10 cellular contexts compared by ENCODE assay signal in genomic region chr9:134293576-134294227, GRCh38. TPM values are rescaled to one million over a fixed set of nuclear protein-coding genes. Genes with fewer than 3 reads are reported as not detected.
DNase-seq lines count a peak whose midpoint lies in the region; ATAC-seq, FAIRE-seq and TF ChIP-seq lines count a peak whose summit lies in the region.
"Had no signal": no experiment of that assay in that cellular context is flagged by ENCODE, and none has a peak within 500 bp of the region (broad histone marks: within the 10 kb centered on the region; RNA-seq: fewer than 3 reads in every experiment).

No MANE protein-coding gene starts in this region.

- H3K4me3 ChIP-seq in BLaER1: peak overlapping the region; percentile 45
- H3K4me3 ChIP-seq in Peyer's patch: peak overlapping the region in 3 of 4 donors; percentile 3 to 23 (median 12)

- H3K27ac ChIP-seq in BLaER1 (peak overlapping the region; percentile 94), Peyer's patch (peak overlapping the region in 3 of 4 donors; percentile 19 to 41 (median 25))

- H3K4me1 ChIP-seq in BLaER1: peaks cover 81% of the 10 kb centered on the region
- peaks cover 0 to 14% (median 2%) of the 10 kb centered on the region in 4 donors for H3K4me1 ChIP-seq in Peyer's patch

- FAIRE-seq in frontal cortex (lab: Jason Lieb, UNC): no peak
- FAIRE-seq: colon had no signal

- peak overlapping the region; percentile 74 for H3K9ac ChIP-seq in BLaER1

- no peak for TF ChIP-seq POLR2A in Peyer's patch (IDR thresholded peaks at IDR 0.05)

- H3K36me3 ChIP-seq in BLaER1 (no peaks in the 10 kb centered on the region), Peyer's patch (no peaks in the 10 kb centered on the region)

- H3K27me3 ChIP-seq in BLaER1 (no peaks in the 10 kb centered on the region), Peyer's patch (no peaks in the 10 kb centered on the region)

- intact Hi-C loops in posterior cingulate gyrus (cut with DNase I): no loop called here

- peak overlapping the region; percentile 94 for H3K4me2 ChIP-seq in BLaER1

- ATAC-seq in GM19395 (IDR thresholded peaks at IDR 0.05; ENCODE audit: unreplicated experiment) (no peak), GM19328 (IDR thresholded peaks at IDR 0.05; ENCODE audit: unreplicated experiment) (no peak)

- DNase-seq in Peyer's patch (no peak), frontal cortex (ENCODE audit: low spot score in 2 of 2) (peak; percentile 69 to 77), posterior cingulate gyrus (peak in 8 of 10 donors; percentile 32 to 91 (median 45)), NCI-H2107 treated with DMSO at 0.1 percent for 48 hours (lab: John Stamatoyannopoulos, UW; ENCODE audit: unreplicated experiment) (no peak)
- DNase-seq in activated T-cell treated with anti-CD3 and anti-CD28 coated beads, Interleukin-2, amount 50 U/mL, for 48 hours: no peak
- DNase-seq: activated CD4-positive, alpha-beta memory T cell treated with anti-CD3 and anti-CD28 coated beads for 36 hours had no signal

- H3K9me3 ChIP-seq in BLaER1 (no peaks in the 10 kb centered on the region), Peyer's patch (no peaks in the 10 kb centered on the region)

- no peaks in the 10 kb centered on the region for H4K20me1 ChIP-seq in BLaER1

- TF ChIP-seq CTCF in Peyer's patch (IDR thresholded peaks at IDR 0.05): no peak

RNA-seq across cellular contexts. Expression of gene RXRA, which starts 32.6 kb away (rescaled TPM):
- total RNA-seq in Peyer's patch (10 to 100 TPM; 54.5 to 83.6 (median 65.4) TPM), frontal cortex (3.7 TPM)

Comparison
In these comparisons a context has a peak if more than half of its experiments do, and no peak if none do; other contexts are left out.
1. DNase-seq: peak in frontal cortex (2 of 2) and posterior cingulate gyrus (8 of 10); none in Peyer's patch (0 of 3), NCI-H2107 treated with DMSO at 0.1 percent for 48 hours (single experiment) and activated T-cell treated with anti-CD3 and anti-CD28 coated beads, Interleukin-2, amount 50 U/mL, for 48 hours (0 of 2).
2. RNA of gene RXRA, which starts 32.6 kb away (total RNA-seq): 54.5 to 83.6 TPM in Peyer's patch; 3.7 TPM in frontal cortex (single experiment); every median in the first group is over 10 times any median in the second.